Comparison of ENCODE assay signal across 27 cellular contexts in genomic region chr5:111068208-111068607, GRCh38. TPM values are rescaled to one million over a fixed set of nuclear protein-coding genes. Genes with fewer than 3 reads are reported as not detected.
DNase-seq lines count a peak whose midpoint lies in the region; ATAC-seq, FAIRE-seq and TF ChIP-seq lines count a peak whose summit lies in the region.
"Had no signal": no experiment of that assay in that cellular context is flagged by ENCODE, and none has a peak within 500 bp of the region (broad histone marks: within the 10 kb centered on the region; RNA-seq: fewer than 3 reads in every experiment).

No MANE protein-coding gene starts in this region.

- DNase-seq in HepG2 (ENCODE audit: low spot score) (no peak), right lobe of liver (no peak), choroid plexus epithelial cell (ENCODE audit: low read depth) (peak; percentile 56), fibroblast of the aortic adventitia (ENCODE audit: low read depth) (peak; percentile 40), heart right ventricle (no peak), GM13976 (ENCODE audit: low spot score) (no peak)
- DNase-seq: AML-193; C1 segment of cervical spinal cord; CD8-positive, alpha-beta T cell; GDM1; GOT3; Karpas-422; MV-4-11; NCI-H1105 treated with DMSO at 0.1 percent for 48 hours; NCI-H1694 treated with DMSO at 0.1 percent for 48 hours; NCI-H2081 treated with DMSO at 0.1 percent for 48 hours; NCI-H446; NCI-H526; OCI-M1 had no signal

- BruUV-seq in HepG2 (replicated peaks; lab: Mats Ljungman, UMichigan): no TSS peak

- H3K36me3 ChIP-seq in HepG2 (replicated peaks in 1 of 2; ENCODE audit: control insufficient read depth in 1 of 2, insufficient read depth in 2 of 2, low read length in 2 of 2) (no peaks in the 10 kb centered on the region), right lobe of liver (no peaks in the 10 kb centered on the region), heart right ventricle (no peaks in the 10 kb centered on the region)
- H3K36me3 ChIP-seq: SJSA1 had no signal

- H3K9me3 ChIP-seq in HepG2 (ENCODE audit: low read length) (no peaks in the 10 kb centered on the region), right lobe of liver (no peaks in the 10 kb centered on the region), heart right ventricle (no peaks in the 10 kb centered on the region)

- TF ChIP-seq RAD21 in HepG2 (CRISPR knock-in tag; IDR thresholded peaks at IDR 0.05): no peak

- TF ChIP-seq EP300 in HepG2 (IDR thresholded peaks at IDR 0.05; ENCODE audit: low read depth in 2 of 2, low read length in 2 of 2): no peak
- no peak for TF ChIP-seq EP300 in HepG2 (CRISPR knock-in tag; IDR thresholded peaks at IDR 0.05; ENCODE audit: borderline replicate concordance)

- CTCF ChIA-PET in HepG2 (lab: Yijun Ruan, JAX; ENCODE audit: low intra/inter-chr PET ratio, low total read pairs): no interaction called here

- in situ Hi-C loops in HepG2 (cut with HindIII; ENCODE audit: extremely low pct_ligation_motif_present, low pct_unique_long_range_greater_than_20kb): loop anchor here (10.0 kb wide), 1 partner anchor 313 kb away; no protein-coding TSS in a partner anchor
- in situ Hi-C loops in GM13976 (cut with MboI; ENCODE audit: low sequenced_read_pairs, unreplicated experiment): loop anchor here (25.0 kb wide), 1 partner anchor 306 kb away; no protein-coding TSS in a partner anchor

- H3K27ac ChIP-seq in HepG2 (ENCODE audit: extremely low read length, insufficient read depth, low read length) (no peak overlapping the region), right lobe of liver (no peak overlapping the region), heart right ventricle (no peak overlapping the region)
- H3K27ac ChIP-seq: SJSA1 had no signal

- no peak overlapping the region for H3K4me2 ChIP-seq in HepG2 (ENCODE audit: low read depth, low read length)

- no peak for FAIRE-seq in HepG2 (lab: Jason Lieb, UNC)

- ATAC-seq in HepG2: no peak
- ATAC-seq in right lobe of liver: no peak
- no peak for ATAC-seq in heart right ventricle
- no peak for ATAC-seq in HG03159 (IDR thresholded peaks at IDR 0.05; ENCODE audit: unreplicated experiment)
- no peak for ATAC-seq in HG02571 (IDR thresholded peaks at IDR 0.05; ENCODE audit: unreplicated experiment)
- ATAC-seq: CD8-positive, alpha-beta T cell; HCT116; Right ventricle myocardium inferior had no signal

- no peak overlapping the region for H2AFZ ChIP-seq in HepG2 (ENCODE audit: low read length)

- TF ChIP-seq POLR2A in HepG2 (IDR thresholded peaks at IDR 0.05; ENCODE audit: insufficient read depth in 1 of 2, low read depth in 2 of 2, low read length in 2 of 2) (no peak), right lobe of liver (IDR thresholded peaks at IDR 0.05) (no peak)

- H3K79me2 ChIP-seq in HepG2 (ENCODE audit: insufficient read depth, low read length): no peaks in the 10 kb centered on the region

- H3K27me3 ChIP-seq in HepG2 (ENCODE audit: control insufficient read depth in 1 of 2, insufficient read depth in 2 of 2, low read length in 2 of 2) (peaks cover 0 to 39% of the 10 kb centered on the region in 2 experiments), right lobe of liver (no peaks in the 10 kb centered on the region), heart right ventricle (peaks cover 0 to 78% (median 22%) of the 10 kb centered on the region in 7 donors)

- H3K4me3 ChIP-seq in HepG2 (replicated peaks in 1 of 3; ENCODE audit: insufficient read depth in 1 of 3, low read depth in 2 of 3, low read length in 3 of 3) (no peak overlapping the region), right lobe of liver (no peak overlapping the region), choroid plexus epithelial cell (ENCODE audit: low read depth, low read length) (no peak overlapping the region), fibroblast of the aortic adventitia (ENCODE audit: low read depth, low read length) (no peak overlapping the region), heart right ventricle (no peak overlapping the region)
- H3K4me3 ChIP-seq: SJSA1 had no signal

- POLR2A ChIA-PET in HepG2 (lab: Yijun Ruan, JAX): no interaction called here

- H4K20me1 ChIP-seq in HepG2 (ENCODE audit: insufficient read depth, low read length): no peaks in the 10 kb centered on the region

- 0% methylated on average over 2 of the region's 2 CpGs for WGBS in HepG2 (ENCODE audit: low lambda C conversion rate)
- WGBS in right lobe of liver (ENCODE audit: insufficient coverage, low coverage, low lambda C conversion rate, missing lambda C conversion rate): 68% methylated on average over 2 of the region's 2 CpGs
- WGBS in heart right ventricle, 2 donors: 76 to 85% methylated on average over 2 of the region's 2 CpGs

- TF ChIP-seq CTCF in HepG2 (CRISPR knock-in tag; IDR thresholded peaks at IDR 0.05) (no peak), right lobe of liver (IDR thresholded peaks at IDR 0.05) (no peak), choroid plexus epithelial cell (conservative IDR thresholded peaks at IDR 0.05; ENCODE audit: low read depth, low read length) (no peak), fibroblast of the aortic adventitia (IDR thresholded peaks at IDR 0.05; ENCODE audit: insufficient read depth, low read length) (no peak), heart right ventricle (IDR thresholded peaks at IDR 0.05) (no peak), GM13976 (IDR thresholded peaks at IDR 0.05; ENCODE audit: borderline replicate concordance, control extremely low read depth, extremely low read depth, insufficient read depth, missing control alignments) (no peak)

- intact Hi-C loops in HepG2 (cut with micrococcal nuclease; ENCODE audit: unreplicated experiment): loop anchor here (10.0 kb wide), 1 partner anchor 203 kb away; no protein-coding TSS in a partner anchor
- intact Hi-C loops in right lobe of liver (cut with DNase I): no loop called here
- intact Hi-C loops in heart right ventricle (cut with DNase I): loop anchor here in 5 of 10 donors (10.0 kb wide), 2 partner anchors 303 to 313 kb away; no protein-coding TSS in a partner anchor

- H3K4me1 ChIP-seq in HepG2 (ENCODE audit: insufficient read depth, low read length) (peaks cover 12% of the 10 kb centered on the region), right lobe of liver (peaks cover 0 to 17% (median 4%) of the 10 kb centered on the region in 4 donors), heart right ventricle (peaks cover 0 to 21% (median 8%) of the 10 kb centered on the region in 9 donors)
- H3K4me1 ChIP-seq: SJSA1 had no signal

- no peak overlapping the region for H3K9ac ChIP-seq in HepG2 (ENCODE audit: insufficient read depth, low read depth, low read length)

RNA-seq across cellular contexts. Expression of gene TSLP, which starts 3.3 kb away (rescaled TPM):
- total RNA-seq in HepG2 (2016; rRNA removed; fragmentation: Illumina TruSeq; extraction: Trizol) (not detected in 2 replicates), right lobe of liver (1 to 10 TPM in 3 of 6 experiments, under 1 TPM in 3; 0.74 to 2.4 (median 1.4) TPM), fibroblast of the aortic adventitia (ENCODE audit: low replicate concordance) (1.4 and 20.8 TPM in 2 replicates), heart right ventricle (1 to 10 TPM; 3.1 to 8.5 (median 4.5) TPM)
- total RNA-seq in HepG2 (2016; cell fraction: cytosol; rRNA removed; fragmentation: Illumina TruSeq; extraction: Trizol; ENCODE audit: low read depth): not detected in 2 replicates
- total RNA-seq in HepG2 (2016; cell fraction: insoluble cytoplasmic fraction; rRNA removed; fragmentation: Illumina TruSeq; extraction: Trizol): not detected in 2 replicates
- not detected in 2 replicates for total RNA-seq in HepG2 (2016; cell fraction: membrane; rRNA removed; fragmentation: Illumina TruSeq; extraction: Trizol)
- total RNA-seq in HepG2 (2016; cell fraction: nucleus; rRNA removed; fragmentation: Illumina TruSeq; extraction: Trizol): not detected in 2 replicates
- polyA plus RNA-seq in HepG2 (2011; rRNA removed) (not detected in 2 replicates), heart right ventricle (1 to 10 TPM; 2.8 to 8.7 TPM)
- not detected in 2 replicates for polyA plus RNA-seq in HepG2 (2011; cell fraction: cytosol; rRNA removed)
- not detected in 2 replicates for polyA plus RNA-seq in HepG2 (2011; cell fraction: nucleus; rRNA removed)
- not detected in 2 replicates for polyA plus RNA-seq in HepG2 (2012)
- not detected in 2 replicates for polyA plus RNA-seq in HepG2 (2016; cell fraction: cytosol; fragmentation: Illumina TruSeq; extraction: Trizol; ENCODE audit: low read depth)
- not detected in 2 replicates for polyA plus RNA-seq in HepG2 (2016; cell fraction: insoluble cytoplasmic fraction; fragmentation: Illumina TruSeq; extraction: Trizol; ENCODE audit: low read depth)
- not detected in 2 replicates for polyA plus RNA-seq in HepG2 (2016; cell fraction: membrane; fragmentation: Illumina TruSeq; extraction: Trizol; ENCODE audit: low read depth)
- not detected in 2 replicates for polyA plus RNA-seq in HepG2 (2016; cell fraction: nucleus; fragmentation: Illumina TruSeq; extraction: Trizol; ENCODE audit: insufficient read depth, low read depth)
- 0.44 TPM in 1 of 2 replicates, not detected in the other for polyA minus RNA-seq in HepG2 (2011; rRNA and poly(A)+ RNA removed; ENCODE audit: low replicate concordance)
- not detected in 2 replicates for polyA minus RNA-seq in HepG2 (2011; cell fraction: cytosol; rRNA and poly(A)+ RNA removed)
- not detected in 2 replicates for polyA minus RNA-seq in HepG2 (2011; cell fraction: nucleus; rRNA and poly(A)+ RNA removed)
- total RNA-seq: A172; CD8-positive, alpha-beta T cell; HT1080 had no signal
- polyA plus RNA-seq: IgD-negative memory B cell had no signal

RNA-seq across cellular contexts. Expression of gene WDR36, which starts 23.9 kb away (rescaled TPM):
- total RNA-seq in HepG2 (2016; rRNA removed; fragmentation: Illumina TruSeq; extraction: Trizol) (40.6 and 62.6 TPM in 2 replicates), right lobe of liver (10 to 100 TPM; 12.7 to 17.5 (median 16.5) TPM), fibroblast of the aortic adventitia (ENCODE audit: low replicate concordance) (46.0 and 90.8 TPM in 2 replicates), heart right ventricle (10 to 100 TPM; 11.2 to 15.8 (median 13.6) TPM)
- 1.2 and 1.4 TPM in 2 replicates for total RNA-seq in HepG2 (2016; cell fraction: cytosol; rRNA removed; fragmentation: Illumina TruSeq; extraction: Trizol; ENCODE audit: low read depth)
- total RNA-seq in HepG2 (2016; cell fraction: insoluble cytoplasmic fraction; rRNA removed; fragmentation: Illumina TruSeq; extraction: Trizol): 39.1 and 61.6 TPM in 2 replicates
- 6.0 and 7.2 TPM in 2 replicates for total RNA-seq in HepG2 (2016; cell fraction: membrane; rRNA removed; fragmentation: Illumina TruSeq; extraction: Trizol)
- total RNA-seq in HepG2 (2016; cell fraction: nucleus; rRNA removed; fragmentation: Illumina TruSeq; extraction: Trizol): 42.7 and 47.5 TPM in 2 replicates
- polyA plus RNA-seq in HepG2 (2011; rRNA removed) (15.1 and 18.2 TPM in 2 replicates), heart right ventricle (1 to 10 TPM; 3.2 to 6.9 TPM)
- polyA plus RNA-seq in HepG2 (2011; cell fraction: cytosol; rRNA removed): 6.2 and 9.0 TPM in 2 replicates
- 18.4 and 19.2 TPM in 2 replicates for polyA plus RNA-seq in HepG2 (2011; cell fraction: nucleus; rRNA removed)
- polyA plus RNA-seq in HepG2 (2012): 12.2 and 14.2 TPM in 2 replicates
- polyA plus RNA-seq in HepG2 (2016; cell fraction: cytosol; fragmentation: Illumina TruSeq; extraction: Trizol; ENCODE audit: low read depth): 0.53 and 0.55 TPM in 2 replicates
- polyA plus RNA-seq in HepG2 (2016; cell fraction: insoluble cytoplasmic fraction; fragmentation: Illumina TruSeq; extraction: Trizol; ENCODE audit: low read depth): 23.3 and 25.1 TPM in 2 replicates
- 1.7 and 2.3 TPM in 2 replicates for polyA plus RNA-seq in HepG2 (2016; cell fraction: membrane; fragmentation: Illumina TruSeq; extraction: Trizol; ENCODE audit: low read depth)
- polyA plus RNA-seq in HepG2 (2016; cell fraction: nucleus; fragmentation: Illumina TruSeq; extraction: Trizol; ENCODE audit: insufficient read depth, low read depth): 26.9 and 31.0 TPM in 2 replicates
- 50.7 and 82.0 TPM in 2 replicates for polyA minus RNA-seq in HepG2 (2011; rRNA and poly(A)+ RNA removed; ENCODE audit: low replicate concordance)
- 24.4 and 24.8 TPM in 2 replicates for polyA minus RNA-seq in HepG2 (2011; cell fraction: cytosol; rRNA and poly(A)+ RNA removed)
- polyA minus RNA-seq in HepG2 (2011; cell fraction: nucleus; rRNA and poly(A)+ RNA removed): 108 and 117 TPM in 2 replicates

Comparison
In these comparisons a context has a peak if more than half of its experiments do, and no peak if none do; other contexts are left out.
1. DNase-seq: peak in choroid plexus epithelial cell (single experiment) and fibroblast of the aortic adventitia (single experiment); none in HepG2 (single experiment), right lobe of liver (0 of 3), heart right ventricle (0 of 2) and GM13976 (single experiment).